ENCODE assay signal across 1 cellular context in the genomic region with DNA sequence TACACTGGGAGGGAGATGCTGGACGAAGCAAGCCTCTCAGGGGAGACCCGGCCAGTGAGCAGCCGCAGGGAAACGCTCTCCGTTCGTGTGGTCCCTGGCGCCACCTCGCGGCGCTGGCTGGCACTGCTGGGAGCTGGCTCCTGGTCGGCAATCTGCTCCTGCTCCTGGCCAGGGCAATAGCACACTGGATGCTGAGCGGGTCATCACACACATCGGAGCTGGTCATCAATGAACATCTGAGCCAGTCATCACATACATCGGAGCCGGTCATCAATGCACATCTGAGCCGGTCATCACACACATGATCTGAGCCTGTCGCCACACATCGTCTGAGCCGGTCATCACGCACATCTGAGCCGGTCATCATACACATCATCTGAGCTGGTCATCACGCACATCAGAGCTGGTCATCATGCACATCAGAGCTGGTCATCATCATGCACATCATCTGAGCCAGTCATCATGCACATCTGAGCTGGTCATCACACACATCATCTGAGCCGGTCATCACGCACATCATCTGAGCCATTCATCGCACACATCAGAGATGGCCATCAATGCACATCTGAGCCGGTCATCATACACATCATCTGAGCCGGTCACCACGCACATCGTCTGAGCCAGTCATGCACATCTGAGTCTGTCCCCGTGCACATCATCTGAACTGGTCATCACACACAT.
TF ChIP-seq lines count a peak whose summit lies in the region.

No MANE protein-coding gene starts in this region.

TF ChIP-seq in IMR-90, 13 proteins besides CTCF, POLR2A, EP300 and RAD21:
- TF ChIP-seq SMC3 (IDR thresholded peaks at IDR 0.05; ENCODE audit: low read depth, low read length) (peak; percentile 57), BHLHE40 (IDR thresholded peaks at IDR 0.05; ENCODE audit: low read depth, low read length) (no peak)
